Comparison of ENCODE assay signal across 8 cellular contexts in the genomic region with DNA sequence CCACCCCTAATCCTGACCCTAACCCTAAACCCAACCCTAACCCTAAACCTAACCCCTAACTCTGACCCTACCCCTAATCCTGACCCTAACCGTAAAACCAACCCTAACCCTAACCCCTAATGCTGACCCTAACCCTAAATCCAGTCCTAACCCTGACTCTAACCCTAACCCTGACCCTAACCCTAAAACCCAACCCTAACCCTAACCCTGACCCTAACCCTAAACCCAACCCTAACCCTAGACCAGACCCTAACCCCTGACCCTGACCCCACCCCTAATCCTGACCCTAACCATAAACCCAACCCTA. TPM values are rescaled to one million over a fixed set of nuclear protein-coding genes. Genes with fewer than 3 reads are reported as not detected.
DNase-seq lines count a peak whose midpoint lies in the region; ATAC-seq, FAIRE-seq and TF ChIP-seq lines count a peak whose summit lies in the region.

No MANE protein-coding gene starts in this region.

- no peak for FAIRE-seq in urothelium cell line (lab: Jason Lieb, UNC)

- POLR2A ChIA-PET in activated CD4-positive, alpha-beta T cell treated with anti-CD3 and anti-CD28 coated beads, Interleukin-2, amount 10 ng/mL, durations not matched to agents 7 days and 5 days (lab: Charles Lee) = no interaction called here

- H3K27ac Mint-ChIP-seq in activated CD4-positive, alpha-beta T cell treated with anti-CD3 and anti-CD28 coated beads, Interleukin-2, amount 10 ng/mL, durations not matched to agents 7 days and 5 days = peak overlapping the region; percentile 82
- H3K27ac Mint-ChIP-seq in activated T-helper 17 cell treated with anti-CD3 and anti-CD28 coated beads, Interleukin-2, amount 50 U/mL, for 72 hours = peak overlapping the region; percentile 88

- H3K4me1 Mint-ChIP-seq in activated CD4-positive, alpha-beta T cell treated with anti-CD3 and anti-CD28 coated beads, Interleukin-2, amount 10 ng/mL, durations not matched to agents 7 days and 5 days = peaks cover 24% of the 10 kb centered on the region
- peaks cover 10% of the 10 kb centered on the region for H3K4me1 Mint-ChIP-seq in activated T-helper 17 cell treated with anti-CD3 and anti-CD28 coated beads, Interleukin-2, amount 50 U/mL, for 72 hours

- peaks cover 2% of the 10 kb centered on the region for H3K27me3 ChIP-seq in kidney epithelial cell (ENCODE audit: control insufficient read depth, insufficient read depth, low read length)
- H3K27me3 ChIP-seq in stomach = no peaks in the 10 kb centered on the region

- H3K27me3 Mint-ChIP-seq in activated CD4-positive, alpha-beta T cell treated with anti-CD3 and anti-CD28 coated beads, Interleukin-2, amount 10 ng/mL, durations not matched to agents 7 days and 5 days = no peaks in the 10 kb centered on the region
- no peaks in the 10 kb centered on the region for H3K27me3 Mint-ChIP-seq in activated T-helper 17 cell treated with anti-CD3 and anti-CD28 coated beads, Interleukin-2, amount 50 U/mL, for 72 hours

- peaks cover 4% of the 10 kb centered on the region for H3K36me3 Mint-ChIP-seq in activated CD4-positive, alpha-beta T cell treated with anti-CD3 and anti-CD28 coated beads, Interleukin-2, amount 10 ng/mL, durations not matched to agents 7 days and 5 days (ENCODE audit: low read depth)
- H3K36me3 Mint-ChIP-seq in activated T-helper 17 cell treated with anti-CD3 and anti-CD28 coated beads, Interleukin-2, amount 50 U/mL, for 72 hours (ENCODE audit: low read depth) = no peaks in the 10 kb centered on the region

- TF ChIP-seq POLR2A in stomach (IDR thresholded peaks at IDR 0.05) = no peak

- H3K9me3 ChIP-seq in stomach = no peaks in the 10 kb centered on the region

- H3K36me3 ChIP-seq in kidney epithelial cell (ENCODE audit: control insufficient read depth, insufficient read depth, low read length) (peaks cover 1% of the 10 kb centered on the region), stomach (peaks cover 0 to 2% (median 0%) of the 10 kb centered on the region in 4 donors)

- no peak for DNase-seq in activated CD4-positive, alpha-beta T cell treated with anti-CD3 and anti-CD28 coated beads, Interleukin-2, amount 10 ng/mL, durations not matched to agents 7 days and 5 days
- no peak for DNase-seq in activated CD4-positive, alpha-beta T cell treated with anti-CD3 and anti-CD28 coated beads, Interleukin-2, amount 50 U/mL, for 4 hours
- no peak for DNase-seq in kidney epithelial cell (ENCODE audit: low read depth)
- no peak for DNase-seq in stomach
- no peak for DNase-seq in urothelium cell line (ENCODE audit: low spot score)
- no peak for DNase-seq in activated effector memory CD4-positive, alpha-beta T cell treated with anti-CD3 and anti-CD28 coated beads, Interleukin-2, amount 50 U/mL, for 16 hours
- no peak for DNase-seq in D341Med (ENCODE audit: low spot score)

- no peak for ATAC-seq in activated T-helper 17 cell treated with anti-CD3 and anti-CD28 coated beads, Interleukin-2, amount 50 U/mL, for 72 hours (replicated peaks)

- intact Hi-C loops in stomach (cut with DNase I; ENCODE audit: low total_unique reads) = no loop called here

- H3K4me3 ChIP-seq in kidney epithelial cell (ENCODE audit: low read depth, low read length) (peak overlapping the region; percentile 44), stomach (peak overlapping the region; percentile 69 to 100 (median 78))

- no peak for TF ChIP-seq CTCF in kidney epithelial cell (IDR thresholded peaks at IDR 0.05; ENCODE audit: insufficient read depth, low read length, poor library complexity, severe bottlenecking)
- no peak for TF ChIP-seq CTCF in stomach (IDR thresholded peaks at IDR 0.05)

- CTCF ChIA-PET in activated CD4-positive, alpha-beta T cell treated with anti-CD3 and anti-CD28 coated beads, Interleukin-2, amount 10 ng/mL, durations not matched to agents 7 days and 5 days (lab: Charles Lee) = no interaction called here

- H3K27ac ChIP-seq in stomach = peak overlapping the region; percentile 80 to 94 (median 91)

- no peak for TF ChIP-seq EP300 in stomach (IDR thresholded peaks at IDR 0.05)

- H3K4me3 Mint-ChIP-seq in activated CD4-positive, alpha-beta T cell treated with anti-CD3 and anti-CD28 coated beads, Interleukin-2, amount 10 ng/mL, durations not matched to agents 7 days and 5 days = peak overlapping the region; percentile 75
- peak overlapping the region; percentile 81 for H3K4me3 Mint-ChIP-seq in activated T-helper 17 cell treated with anti-CD3 and anti-CD28 coated beads, Interleukin-2, amount 50 U/mL, for 72 hours

- H3K4me1 ChIP-seq in stomach = peaks cover 20 to 53% (median 40%) of the 10 kb centered on the region in 4 donors

- WGBS in stomach, 5 donors = 90 to 100% (median 97%) methylated on average over 1 of the region's 1 CpG

- H3K9me3 Mint-ChIP-seq in activated CD4-positive, alpha-beta T cell treated with anti-CD3 and anti-CD28 coated beads, Interleukin-2, amount 10 ng/mL, durations not matched to agents 7 days and 5 days = peaks cover 3% of the 10 kb centered on the region
- no peaks in the 10 kb centered on the region for H3K9me3 Mint-ChIP-seq in activated T-helper 17 cell treated with anti-CD3 and anti-CD28 coated beads, Interleukin-2, amount 50 U/mL, for 72 hours

RNA-seq across cellular contexts. Expression of a gene that starts 0.7 kb away (rescaled TPM):
- total RNA-seq in activated CD4-positive, alpha-beta T cell treated with anti-CD3 and anti-CD28 coated beads, Interleukin-2, amount 10 ng/mL, durations not matched to agents 7 days and 5 days = 10 to 100 TPM; 34.9 to 36.8 TPM
- 10 to 100 TPM; 34.4 to 35.3 TPM for total RNA-seq in activated T-helper 17 cell treated with anti-CD3 and anti-CD28 coated beads, Interleukin-2, amount 50 U/mL, for 72 hours
- total RNA-seq in kidney epithelial cell = 49.6 and 58.5 TPM in 2 replicates
- total RNA-seq in stomach = 100 to 1,000 TPM in 2 of 5 donors, 10 to 100 TPM in 3; 45.2 to 140 (median 82.6) TPM
- polyA plus RNA-seq in stomach = 10 to 100 TPM; 24.7 to 48.9 (median 24.9) TPM

RNA-seq across cellular contexts. Expression of a gene that starts 16.0 kb away (rescaled TPM):
- under 1 TPM in 1 of 2 experiments, not detected in 1; 0.35 TPM for total RNA-seq in activated CD4-positive, alpha-beta T cell treated with anti-CD3 and anti-CD28 coated beads, Interleukin-2, amount 10 ng/mL, durations not matched to agents 7 days and 5 days
- 1 to 10 TPM in 1 of 2 donors, under 1 TPM in 1; 0.61 to 1.4 TPM for total RNA-seq in activated T-helper 17 cell treated with anti-CD3 and anti-CD28 coated beads, Interleukin-2, amount 50 U/mL, for 72 hours
- total RNA-seq in kidney epithelial cell = 3.4 and 3.7 TPM in 2 replicates
- 10 to 100 TPM in 2 of 5 donors, 1 to 10 TPM in 3; 2.7 to 18.8 (median 9.4) TPM for total RNA-seq in stomach
- polyA plus RNA-seq in stomach = 10 to 100 TPM in 2 of 3 donors, 1 to 10 TPM in 1; 8.2 to 15.2 (median 11.4) TPM

RNA-seq across cellular contexts. Expression of a gene that starts 30.6 kb away (rescaled TPM):
- 10 to 100 TPM; 17.8 to 19.0 TPM for total RNA-seq in activated CD4-positive, alpha-beta T cell treated with anti-CD3 and anti-CD28 coated beads, Interleukin-2, amount 10 ng/mL, durations not matched to agents 7 days and 5 days
- 10 to 100 TPM; 14.0 to 14.5 TPM for total RNA-seq in activated T-helper 17 cell treated with anti-CD3 and anti-CD28 coated beads, Interleukin-2, amount 50 U/mL, for 72 hours
- total RNA-seq in kidney epithelial cell (7.8 and 7.9 TPM in 2 replicates), stomach (10 to 100 TPM in 3 of 5 donors, 1 to 10 TPM in 2; 7.0 to 67.7 (median 13.4) TPM)
- 100 to 1,000 TPM in 1 of 3 donors, 10 to 100 TPM in 2; 18.8 to 148 (median 42.7) TPM for polyA plus RNA-seq in stomach

RNA-seq across cellular contexts. Expression of a gene that starts 30.8 kb away (rescaled TPM):
- total RNA-seq in activated CD4-positive, alpha-beta T cell treated with anti-CD3 and anti-CD28 coated beads, Interleukin-2, amount 10 ng/mL, durations not matched to agents 7 days and 5 days = 100 to 1,000 TPM; 162 to 183 TPM
- total RNA-seq in activated T-helper 17 cell treated with anti-CD3 and anti-CD28 coated beads, Interleukin-2, amount 50 U/mL, for 72 hours = 100 to 1,000 TPM in 1 of 2 donors, 10 to 100 TPM in 1; 96.5 to 210 TPM
- total RNA-seq in kidney epithelial cell = 116 and 182 TPM in 2 replicates
- total RNA-seq in stomach = 100 to 1,000 TPM in 3 of 5 donors, 10 to 100 TPM in 1, 1 to 10 TPM in 1; 8.0 to 842 (median 169) TPM
- polyA plus RNA-seq in stomach = 100 to 1,000 TPM; 742 to 876 (median 853) TPM
